In genomic region chr17:50072130-50072529, GRCh38 we compare ENCODE assay signal across 20 cellular contexts. TPM values are rescaled to one million over a fixed set of nuclear protein-coding genes. Genes with fewer than 3 reads are reported as not detected.
DNase-seq lines count a peak whose midpoint lies in the region; ATAC-seq and TF ChIP-seq lines count a peak whose summit lies in the region.
"Had no signal": no experiment of that assay in that cellular context is flagged by ENCODE, and none has a peak within 500 bp of the region (broad histone marks: within the 10 kb centered on the region; RNA-seq: fewer than 3 reads in every experiment).

No MANE protein-coding gene starts in this region.

- no peak overlapping the region for H3K14ac ChIP-seq in IMR-90 (replicated peaks; ENCODE audit: low read depth, low read length)

- no peak overlapping the region for H2AK9ac ChIP-seq in IMR-90 (replicated peaks; ENCODE audit: low read depth, low read length, poor library complexity)

- BruUV-seq in IMR-90 (replicated peaks; lab: Mats Ljungman, UMichigan), result no TSS peak

- in situ Hi-C loops in IMR-90 (cut with MboI; ENCODE audit: low sequenced_read_pairs), result no loop called here

- no peak overlapping the region for H4K8ac ChIP-seq in IMR-90 (ENCODE audit: low read depth in 2 of 2, low read length in 2 of 2)

- H3K4me1 Mint-ChIP-seq in activated CD8-positive, alpha-beta memory T cell treated with anti-CD3 and anti-CD28 coated beads, Interleukin-2, amount 10 ng/mL, durations not matched to agents 7 days and 5 days, result peaks cover 2% of the 10 kb centered on the region
- H3K4me1 Mint-ChIP-seq in neural crest cell, result peaks cover 8% of the 10 kb centered on the region

- H3K27me3 ChIP-seq in IMR-90 (ENCODE audit: control insufficient read depth, insufficient read depth, low read length), result no peaks in the 10 kb centered on the region
- no peaks in the 10 kb centered on the region for H3K27me3 ChIP-seq in RWPE2 (ENCODE audit: insufficient read depth, poor library complexity, severe bottlenecking)
- H3K27me3 ChIP-seq: BE2C had no signal

- no peak overlapping the region for H3K23ac ChIP-seq in IMR-90 (ENCODE audit: low read depth, low read length)

- H3K4ac ChIP-seq in IMR-90 (ENCODE audit: low read depth, low read length), result no peak overlapping the region

- POLR2A ChIA-PET in IMR-90 (lab: Charles Lee; ENCODE audit: unreplicated experiment), result no interaction called here

- peak; percentile 71 for ATAC-seq in activated CD8-positive, alpha-beta memory T cell treated with anti-CD3 and anti-CD28 coated beads, Interleukin-2, amount 10 ng/mL, durations not matched to agents 7 days and 5 days
- no peak; the same call in 1 of the 2 replicates for ATAC-seq in IMR-90 (ENCODE audit: low read depth)
- 0 out of 3 replicates have a peak, but pooled peaks have one; percentile 4 for ATAC-seq in RWPE2 (ENCODE audit: low read depth)

- H3K27ac Mint-ChIP-seq in activated CD8-positive, alpha-beta memory T cell treated with anti-CD3 and anti-CD28 coated beads, Interleukin-2, amount 10 ng/mL, durations not matched to agents 7 days and 5 days, result no peak overlapping the region
- peak overlapping the region; percentile 43 for H3K27ac Mint-ChIP-seq in neural crest cell (ENCODE audit: unreplicated experiment)
- H3K27ac Mint-ChIP-seq: CD4-positive, CD25-positive, alpha-beta regulatory T cell had no signal

- H3K9me1 ChIP-seq in IMR-90 (ENCODE audit: insufficient read depth, low read length), result peaks cover 20% of the 10 kb centered on the region

- H4K91ac ChIP-seq in IMR-90 (ENCODE audit: insufficient read depth, low read depth, low read length), result no peak overlapping the region

- no peak overlapping the region for H2AK5ac ChIP-seq in IMR-90 (ENCODE audit: low read depth, low read length)

- peaks cover 3% of the 10 kb centered on the region for H3K9me3 Mint-ChIP-seq in activated CD8-positive, alpha-beta memory T cell treated with anti-CD3 and anti-CD28 coated beads, Interleukin-2, amount 10 ng/mL, durations not matched to agents 7 days and 5 days (ENCODE audit: low read depth)
- no peaks in the 10 kb centered on the region for H3K9me3 Mint-ChIP-seq in neural crest cell

- DNase-seq in activated CD8-positive, alpha-beta memory T cell treated with anti-CD3 and anti-CD28 coated beads, Interleukin-2, amount 10 ng/mL, durations not matched to agents 7 days and 5 days, result no peak
- DNase-seq in activated CD8-positive, alpha-beta memory T cell treated with anti-CD3 and anti-CD28 coated beads, Interleukin-2, amount 50 U/mL, for 4 hours, result no peak
- DNase-seq in IMR-90, result no peak
- no peak for DNase-seq in RWPE2 (ENCODE audit: low spot score)
- DNase-seq in neural crest cell (ENCODE audit: low read depth, low spot score), result no peak
- DNase-seq in foreskin fibroblast, result no peak
- no peak for DNase-seq in HPDE6-E6E7 (ENCODE audit: extremely low spot score)
- DNase-seq in NCI-H2029 (lab: John Stamatoyannopoulos, UW), result no peak
- DNase-seq: 8988T, BE2C, Caco-2, DMS153, EL, GOT3, NCI-H1105, NCI-H510A treated with DMSO at 0.1 percent for 48 hours, NCI-H774, SW 1271 had no signal

- H2BK5ac ChIP-seq in IMR-90 (ENCODE audit: low read depth, low read length, poor library complexity, severe bottlenecking), result no peak overlapping the region

- CTCF ChIA-PET in activated CD8-positive, alpha-beta memory T cell treated with anti-CD3 and anti-CD28 coated beads, Interleukin-2, amount 10 ng/mL, durations not matched to agents 7 days and 5 days (lab: Charles Lee), result interaction anchor here (0.6 to 1.4 kb wide), 2 partner anchors 10 to 16 kb away, joined by 3 read pairs; no protein-coding TSS in a partner anchor
- CTCF ChIA-PET in IMR-90 (lab: Yijun Ruan, JAX), result no interaction called here

- no peak for TF ChIP-seq RAD21 in IMR-90 (IDR thresholded peaks at IDR 0.05; ENCODE audit: low read length)

- no peak overlapping the region for H3K4me3 Mint-ChIP-seq in activated CD8-positive, alpha-beta memory T cell treated with anti-CD3 and anti-CD28 coated beads, Interleukin-2, amount 10 ng/mL, durations not matched to agents 7 days and 5 days
- no peak overlapping the region for H3K4me3 Mint-ChIP-seq in neural crest cell
- H3K4me3 Mint-ChIP-seq: CD4-positive, CD25-positive, alpha-beta regulatory T cell had no signal

- H4K5ac ChIP-seq in IMR-90 (ENCODE audit: low read depth, low read length), result no peak overlapping the region

- H2BK120ac ChIP-seq in IMR-90 (ENCODE audit: low read depth, low read length), result no peak overlapping the region

- TF ChIP-seq POLR2A in IMR-90 (IDR thresholded peaks at IDR 0.05; ENCODE audit: low read depth, low read length), result no peak

- H3K9me3 ChIP-seq in IMR-90 (ENCODE audit: control insufficient read depth, insufficient read depth, low read length) (no peaks in the 10 kb centered on the region), RWPE2 (ENCODE audit: severe bottlenecking) (no peaks in the 10 kb centered on the region)
- H3K9me3 ChIP-seq: BE2C, Caco-2 had no signal

- H3K4me3 ChIP-seq in IMR-90 (ENCODE audit: insufficient read depth, low read depth, low read length) (no peak overlapping the region), RWPE2 (ENCODE audit: severe bottlenecking) (no peak overlapping the region), foreskin fibroblast (ENCODE audit: low read depth in 1 of 2, low read length in 2 of 2) (no peak overlapping the region)

- no peak overlapping the region for H2BK15ac ChIP-seq in IMR-90 (ENCODE audit: low read depth, low read length)

- intact Hi-C loops in IMR-90 (cut with micrococcal nuclease), result no loop called here

- H3K27ac ChIP-seq in IMR-90 (ENCODE audit: insufficient read depth, low read length), result no peak overlapping the region
- peak overlapping the region; percentile 100 for H3K27ac ChIP-seq in RWPE2 (ENCODE audit: poor library complexity, severe bottlenecking)

- no peak overlapping the region for H3K18ac ChIP-seq in IMR-90 (ENCODE audit: low read depth, low read length)

- no peak overlapping the region for H3K9ac ChIP-seq in IMR-90 (ENCODE audit: low read depth, low read length)

- no peaks in the 10 kb centered on the region for H3K27me3 Mint-ChIP-seq in activated CD8-positive, alpha-beta memory T cell treated with anti-CD3 and anti-CD28 coated beads, Interleukin-2, amount 10 ng/mL, durations not matched to agents 7 days and 5 days
- H3K27me3 Mint-ChIP-seq in neural crest cell (ENCODE audit: low read depth), result no peaks in the 10 kb centered on the region
- H3K27me3 Mint-ChIP-seq: CD4-positive, CD25-positive, alpha-beta regulatory T cell had no signal

- H3K56ac ChIP-seq in IMR-90 (ENCODE audit: extremely low read depth, insufficient read depth, low read length), result no peak overlapping the region

- no peak overlapping the region for H2AFZ ChIP-seq in IMR-90 (replicated peaks; ENCODE audit: low read length, poor library complexity)

- H3K4me1 ChIP-seq in IMR-90 (ENCODE audit: control insufficient read depth, insufficient read depth, low read length), result peaks cover under 1% of the 10 kb centered on the region; the same call in 1 of the 2 replicates
- no peaks in the 10 kb centered on the region for H3K4me1 ChIP-seq in RWPE2 (ENCODE audit: insufficient read depth, poor library complexity, severe bottlenecking)
- H3K4me1 ChIP-seq: BE2C, Caco-2 had no signal

- dilution Hi-C loops in IMR-90 (cut with HindIII; ENCODE audit: low sequenced_read_pairs, unreplicated experiment), result no loop called here

- TF ChIP-seq CTCF in IMR-90 (conservative IDR thresholded peaks at IDR 0.05; ENCODE audit: low read depth, low read length) (0 out of 2 replicates have a peak, but pooled peaks have one; percentile 3), RWPE2 (IDR thresholded peaks at IDR 0.05; ENCODE audit: poor library complexity, severe bottlenecking) (no peak), neural crest cell (conservative IDR thresholded peaks at IDR 0.05) (no peak), foreskin fibroblast (IDR thresholded peaks at IDR 0.05; ENCODE audit: low read depth, low read length) (no peak)

- no peak overlapping the region for H2BK20ac ChIP-seq in IMR-90 (ENCODE audit: low read depth, low read length)

- peaks cover 32 to 65% of the 10 kb centered on the region in 2 experiments for H3K79me1 ChIP-seq in IMR-90 (ENCODE audit: low read depth in 1 of 2, low read length in 2 of 2)

- peaks cover 11% of the 10 kb centered on the region for H3K36me3 Mint-ChIP-seq in activated CD8-positive, alpha-beta memory T cell treated with anti-CD3 and anti-CD28 coated beads, Interleukin-2, amount 10 ng/mL, durations not matched to agents 7 days and 5 days
- H3K36me3 Mint-ChIP-seq in neural crest cell (ENCODE audit: low read depth), result no peaks in the 10 kb centered on the region

- no CpG with 5 or more reads among the region's 3 CpGs for WGBS in IMR-90 (ENCODE audit: extremely low coverage in 2 of 2, insufficient read length in 1 of 2), 2 experiments

- no peaks in the 10 kb centered on the region; the same call in 1 of the 2 replicates for H4K20me1 ChIP-seq in IMR-90 (ENCODE audit: insufficient read depth, low read length)

- H3K36me3 ChIP-seq in IMR-90 (ENCODE audit: control insufficient read depth, insufficient read depth, low read length) (peaks cover 57% of the 10 kb centered on the region), RWPE2 (ENCODE audit: low read depth) (peaks cover 100% of the 10 kb centered on the region)
- H3K36me3 ChIP-seq: BE2C had no signal

- no peak overlapping the region for H3K4me2 ChIP-seq in IMR-90 (ENCODE audit: low read depth, low read length)

TF ChIP-seq in IMR-90, 13 proteins besides CTCF, POLR2A, EP300 and RAD21 (continues in another document):
- TF ChIP-seq BHLHE40 (IDR thresholded peaks at IDR 0.05; ENCODE audit: low read depth, low read length), result no peak

RNA-seq across cellular contexts. Expression of gene ITGA3, which starts 16.2 kb away (rescaled TPM):
- 10 to 100 TPM; 10.3 to 11.3 TPM for total RNA-seq in activated CD8-positive, alpha-beta memory T cell treated with anti-CD3 and anti-CD28 coated beads, Interleukin-2, amount 10 ng/mL, durations not matched to agents 7 days and 5 days
- total RNA-seq in IMR-90 (2012; rRNA removed) (78.0 and 80.0 TPM in 2 replicates), neural crest cell (4.5 and 4.8 TPM in 2 replicates)
- 202 and 213 TPM in 2 replicates for polyA plus RNA-seq in IMR-90 (2012; rRNA removed)
- polyA plus RNA-seq in IMR-90 (2012; cell fraction: cytosol; rRNA removed), result 91.6 and 164 TPM in 2 replicates
- polyA plus RNA-seq in IMR-90 (2012; cell fraction: nucleus; rRNA removed; ENCODE audit: low replicate concordance), result 230 and 543 TPM in 2 replicates

RNA-seq across cellular contexts. Expression of gene PDK2, which starts 23.0 kb away (rescaled TPM):
- 10 to 100 TPM; 13.6 to 20.9 TPM for total RNA-seq in activated CD8-positive, alpha-beta memory T cell treated with anti-CD3 and anti-CD28 coated beads, Interleukin-2, amount 10 ng/mL, durations not matched to agents 7 days and 5 days
- total RNA-seq in IMR-90 (2012; rRNA removed) (26.7 and 38.0 TPM in 2 replicates), neural crest cell (21.6 and 24.6 TPM in 2 replicates)
- polyA plus RNA-seq in IMR-90 (2012; rRNA removed), result 104 and 113 TPM in 2 replicates
- polyA plus RNA-seq in IMR-90 (2012; cell fraction: cytosol; rRNA removed), result 45.0 and 131 TPM in 2 replicates
- polyA plus RNA-seq in IMR-90 (2012; cell fraction: nucleus; rRNA removed; ENCODE audit: low replicate concordance), result 71.2 and 130 TPM in 2 replicates

RNA-seq across cellular contexts. Expression of gene SAMD14, which starts 57.8 kb away (rescaled TPM):
- 1 to 10 TPM in 1 of 2 experiments, under 1 TPM in 1; 0.35 to 1.1 TPM for total RNA-seq in activated CD8-positive, alpha-beta memory T cell treated with anti-CD3 and anti-CD28 coated beads, Interleukin-2, amount 10 ng/mL, durations not matched to agents 7 days and 5 days
- total RNA-seq in IMR-90 (2012; rRNA removed) (1.4 TPM in 2 replicates), neural crest cell (26.1 and 28.7 TPM in 2 replicates)
- 6.2 and 6.7 TPM in 2 replicates for polyA plus RNA-seq in IMR-90 (2012; rRNA removed)
- polyA plus RNA-seq in IMR-90 (2012; cell fraction: cytosol; rRNA removed), result 2.7 and 5.4 TPM in 2 replicates
- polyA plus RNA-seq in IMR-90 (2012; cell fraction: nucleus; rRNA removed; ENCODE audit: low replicate concordance), result 20.9 and 34.4 TPM in 2 replicates
- total RNA-seq: HT1080 had no signal

Comparison
In these comparisons a context has a peak if more than half of its experiments do, and no peak if none do; other contexts are left out.
1. RNA of gene SAMD14, which starts 57.8 kb away (total RNA-seq): 26.1 to 28.7 TPM in neural crest cell; 1.4 TPM in IMR-90 and 0.35 to 1.1 TPM in activated CD8-positive, alpha-beta memory T cell treated with anti-CD3 and anti-CD28 coated beads, Interleukin-2, amount 10 ng/mL, durations not matched to agents 7 days and 5 days; every median in the first group is over 10 times any median in the second.